1 cellular context compared by ENCODE assay signal in genomic region chr17:75683467-75684041, GRCh38.
TF ChIP-seq lines count a peak whose summit lies in the region.

No MANE protein-coding gene starts in this region.

TF ChIP-seq in HCT116, 20 proteins besides CTCF, POLR2A, EP300 and RAD21 (continued from another document):
- TF ChIP-seq ATF3 (IDR thresholded peaks at IDR 0.05) = no peak
- no peak for TF ChIP-seq ZFX (IDR thresholded peaks at IDR 0.05)
- peak; percentile 93; the same call in 1 of the 2 replicates for TF ChIP-seq CBX3 (IDR thresholded peaks at IDR 0.05; ENCODE audit: low read depth)
- TF ChIP-seq JUND (IDR thresholded peaks at IDR 0.05) = peak; percentile 92
